23 cellular contexts compared by ENCODE assay signal in the genomic region with DNA sequence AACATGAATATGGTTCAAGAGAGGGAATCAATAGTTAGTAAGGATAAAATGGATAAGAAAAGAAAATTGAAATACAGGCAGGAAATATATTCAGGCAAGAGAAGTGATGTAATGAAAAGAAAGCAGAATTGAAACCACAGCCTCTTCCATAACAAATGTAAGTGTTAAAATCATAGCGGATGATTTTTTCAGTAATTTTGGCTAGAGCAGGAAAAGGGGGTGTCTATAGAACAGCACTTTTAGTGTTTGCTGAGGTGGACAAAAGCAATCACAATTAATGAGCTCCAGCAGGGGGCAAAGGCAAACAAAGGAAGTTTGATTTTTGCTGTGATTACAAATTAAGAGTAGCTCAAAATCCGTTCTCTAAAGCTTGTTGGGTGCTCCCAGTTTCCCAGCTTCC.
DNase-seq lines count a peak whose midpoint lies in the region.
"Had no signal": no experiment of that assay in that cellular context is flagged by ENCODE, and none has a peak within 500 bp of the region (broad histone marks: within the 10 kb centered on the region; RNA-seq: fewer than 3 reads in every experiment).

No MANE protein-coding gene starts in this region.

- H3K36me3 ChIP-seq in GM23248 (ENCODE audit: low read depth): no peaks in the 10 kb centered on the region
- H3K36me3 ChIP-seq: esophagus muscularis mucosa, uterus had no signal

- no peaks in the 10 kb centered on the region for H3K36me3 Mint-ChIP-seq in dendritic cell treated with granulocyte-macrophage colony-stimulating factor and Interleukin-4, amounts not matched to agents 40 ng/mL and 50 ng/mL, for 4 days (ENCODE audit: low read depth)
- no peaks in the 10 kb centered on the region for H3K36me3 Mint-ChIP-seq in T-helper 2 cell treated with Interferon-gamma antibody and Interleukin-4, amounts not matched to agents 5 μg/mL and 100 μg/mL, for 36 hours (ENCODE audit: low read depth)
- H3K36me3 Mint-ChIP-seq: activated naive CD4-positive, alpha-beta T cell treated with anti-CD3 and anti-CD28 coated beads, Interleukin-2, amount 10 ng/mL, durations not matched to agents 7 days and 5 days; stimulated activated effector memory CD8-positive, alpha-beta T cell treated with anti-CD3 and anti-CD28 coated beads, Interleukin-12 subunit alpha, Interleukin-12 subunit beta, amount 100 ng/mL, for 72 hours had no signal

- H3K4me2 ChIP-seq in GM23248 (ENCODE audit: unreplicated experiment): no peak overlapping the region

- no peaks in the 10 kb centered on the region for H3K9me2 ChIP-seq in GM23248 (ENCODE audit: insufficient read depth)

- H3K4me1 ChIP-seq in GM23248 (ENCODE audit: insufficient read depth): no peaks in the 10 kb centered on the region
- H3K4me1 ChIP-seq: uterus had no signal

- peak overlapping the region; percentile 6 for H3K27ac Mint-ChIP-seq in dendritic cell treated with granulocyte-macrophage colony-stimulating factor and Interleukin-4, amounts not matched to agents 40 ng/mL and 50 ng/mL, for 4 days
- no peak overlapping the region for H3K27ac Mint-ChIP-seq in T-helper 2 cell treated with Interferon-gamma antibody and Interleukin-4, amounts not matched to agents 5 μg/mL and 100 μg/mL, for 36 hours
- H3K27ac Mint-ChIP-seq: activated CD4-positive, alpha-beta memory T cell treated with anti-CD3 and anti-CD28 coated beads, Interleukin-2, amount 10 ng/mL, durations not matched to agents 7 days and 5 days; activated naive CD4-positive, alpha-beta T cell treated with anti-CD3 and anti-CD28 coated beads, Interleukin-2, amount 10 ng/mL, durations not matched to agents 7 days and 5 days; stimulated activated effector memory CD8-positive, alpha-beta T cell treated with anti-CD3 and anti-CD28 coated beads, Interleukin-12 subunit alpha, Interleukin-12 subunit beta, amount 100 ng/mL, for 72 hours; T-helper 17 cell had no signal

- intact Hi-C loops in dendritic cell treated with granulocyte-macrophage colony-stimulating factor and Interleukin-4, amounts not matched to agents 40 ng/mL and 50 ng/mL, for 4 days (cut with micrococcal nuclease): no loop called here

- 75 to 76% methylated on average over 2 of the region's 2 CpGs for WGBS in GM23248 (ENCODE audit: low coverage in 1 of 2, low lambda C conversion rate in 2 of 2, missing lambda C conversion rate in 2 of 2), 2 experiments

- H3F3A ChIP-seq in GM23248 (ENCODE audit: insufficient read depth): no peaks in the 10 kb centered on the region

- H3K4me1 Mint-ChIP-seq in dendritic cell treated with granulocyte-macrophage colony-stimulating factor and Interleukin-4, amounts not matched to agents 40 ng/mL and 50 ng/mL, for 4 days (ENCODE audit: low read depth): peaks cover 10% of the 10 kb centered on the region
- no peaks in the 10 kb centered on the region for H3K4me1 Mint-ChIP-seq in T-helper 2 cell treated with Interferon-gamma antibody and Interleukin-4, amounts not matched to agents 5 μg/mL and 100 μg/mL, for 36 hours (ENCODE audit: low read depth)
- H3K4me1 Mint-ChIP-seq: activated CD4-positive, alpha-beta memory T cell treated with anti-CD3 and anti-CD28 coated beads, Interleukin-2, amount 10 ng/mL, durations not matched to agents 7 days and 5 days; activated naive CD4-positive, alpha-beta T cell treated with anti-CD3 and anti-CD28 coated beads, Interleukin-2, amount 10 ng/mL, durations not matched to agents 7 days and 5 days; stimulated activated effector memory CD8-positive, alpha-beta T cell treated with anti-CD3 and anti-CD28 coated beads, Interleukin-12 subunit alpha, Interleukin-12 subunit beta, amount 100 ng/mL, for 72 hours; T-helper 17 cell had no signal

- no peaks in the 10 kb centered on the region for H4K20me1 ChIP-seq in GM23248 (ENCODE audit: insufficient read depth)

- in situ Hi-C loops in GM23248 (cut with MboI): no loop called here

- H3K9me3 Mint-ChIP-seq in dendritic cell treated with granulocyte-macrophage colony-stimulating factor and Interleukin-4, amounts not matched to agents 40 ng/mL and 50 ng/mL, for 4 days: no peaks in the 10 kb centered on the region
- H3K9me3 Mint-ChIP-seq in T-helper 2 cell treated with Interferon-gamma antibody and Interleukin-4, amounts not matched to agents 5 μg/mL and 100 μg/mL, for 36 hours: no peaks in the 10 kb centered on the region
- H3K9me3 Mint-ChIP-seq: activated CD4-positive, alpha-beta memory T cell treated with anti-CD3 and anti-CD28 coated beads, Interleukin-2, amount 10 ng/mL, durations not matched to agents 7 days and 5 days; activated naive CD4-positive, alpha-beta T cell treated with anti-CD3 and anti-CD28 coated beads, Interleukin-2, amount 10 ng/mL, durations not matched to agents 7 days and 5 days had no signal

- DNase-seq in SIG-M5 treated with dmso at 0.1 percent for 504 hours (lab: John Stamatoyannopoulos, UW; ENCODE audit: unreplicated experiment) (peak; percentile 4), SIG-M5 (lab: John Stamatoyannopoulos, UW) (no peak), NCI-H748 (lab: John Stamatoyannopoulos, UW; ENCODE audit: unreplicated experiment) (peak; percentile 65), GM23248 (no peak), midbrain (lab: John Stamatoyannopoulos, UW) (no peak), kidney tubule cell (ENCODE audit: low spot score) (no peak)
- DNase-seq in T-helper 2 cell treated with Interferon-gamma antibody and Interleukin-4, amounts not matched to agents 5 μg/mL and 100 μg/mL, for 36 hours (ENCODE audit: low spot score): no peak
- DNase-seq: ACHN; activated CD4-positive, alpha-beta memory T cell treated with anti-CD3 and anti-CD28 coated beads, Interleukin-2, amount 10 ng/mL, durations not matched to agents 7 days and 5 days; activated naive CD4-positive, alpha-beta T cell treated with anti-CD3 and anti-CD28 coated beads, Interleukin-2, amount 10 ng/mL, durations not matched to agents 7 days and 5 days; DMS 273 treated with DMSO at 0.1 percent for 48 hours; effector CD4-positive, alpha-beta T cell; KBM-7; left colon; NCI-H1105 treated with DMSO at 0.1 percent for 48 hours; NCI-H2171; NCI-H524 treated with DMSO at 0.1 percent for 48 hours; T-helper 17 cell; uterus had no signal

- H3K9ac ChIP-seq in GM23248: no peak overlapping the region

- no peaks in the 10 kb centered on the region for H3K79me2 ChIP-seq in GM23248 (ENCODE audit: insufficient read depth)

- peaks cover 36% of the 10 kb centered on the region for H3K27me3 Mint-ChIP-seq in dendritic cell treated with granulocyte-macrophage colony-stimulating factor and Interleukin-4, amounts not matched to agents 40 ng/mL and 50 ng/mL, for 4 days
- H3K27me3 Mint-ChIP-seq in T-helper 2 cell treated with Interferon-gamma antibody and Interleukin-4, amounts not matched to agents 5 μg/mL and 100 μg/mL, for 36 hours (ENCODE audit: low read depth): peaks cover 7% of the 10 kb centered on the region

- H3K27me3 ChIP-seq in GM23248 (replicated peaks; ENCODE audit: insufficient read depth): no peaks in the 10 kb centered on the region
- H3K27me3 ChIP-seq: uterus had no signal

- no peak overlapping the region for H3K27ac ChIP-seq in GM23248
- H3K27ac ChIP-seq: C4-2B, esophagus muscularis mucosa, uterus had no signal

- no peak overlapping the region for H3K4me3 Mint-ChIP-seq in dendritic cell treated with granulocyte-macrophage colony-stimulating factor and Interleukin-4, amounts not matched to agents 40 ng/mL and 50 ng/mL, for 4 days
- H3K4me3 Mint-ChIP-seq in T-helper 2 cell treated with Interferon-gamma antibody and Interleukin-4, amounts not matched to agents 5 μg/mL and 100 μg/mL, for 36 hours: no peak overlapping the region
- H3K4me3 Mint-ChIP-seq: activated CD4-positive, alpha-beta memory T cell treated with anti-CD3 and anti-CD28 coated beads, Interleukin-2, amount 10 ng/mL, durations not matched to agents 7 days and 5 days; activated naive CD4-positive, alpha-beta T cell treated with anti-CD3 and anti-CD28 coated beads, Interleukin-2, amount 10 ng/mL, durations not matched to agents 7 days and 5 days; stimulated activated effector memory CD8-positive, alpha-beta T cell treated with anti-CD3 and anti-CD28 coated beads, Interleukin-12 subunit alpha, Interleukin-12 subunit beta, amount 100 ng/mL, for 72 hours; T-helper 17 cell had no signal

- H3K4me3 ChIP-seq in GM23248: no peak overlapping the region
- H3K4me3 ChIP-seq: esophagus muscularis mucosa, uterus had no signal

- no peak overlapping the region for H2AFZ ChIP-seq in GM23248

- H3K9me3 ChIP-seq in GM23248 (ENCODE audit: low read depth): no peaks in the 10 kb centered on the region
- H3K9me3 ChIP-seq: esophagus muscularis mucosa, uterus had no signal

Comparison
In these comparisons a context has a peak if more than half of its experiments do, and no peak if none do; other contexts are left out.
1. DNase-seq: peak in SIG-M5 treated with dmso at 0.1 percent for 504 hours (single experiment) and NCI-H748 (single experiment); none in SIG-M5 (single experiment), GM23248 (single experiment), midbrain (single experiment), T-helper 2 cell treated with Interferon-gamma antibody and Interleukin-4, amounts not matched to agents 5 μg/mL and 100 μg/mL, for 36 hours (single experiment) and kidney tubule cell (single experiment).